In genomic region chr19:22975546-22976136, GRCh38 we compare ENCODE assay signal across 12 cellular contexts. TPM values are rescaled to one million over a fixed set of nuclear protein-coding genes. Genes with fewer than 3 reads are reported as not detected.
A peak's percentile ranks its signal among the peaks of the same experiment; 100 is the strongest.
DNase-seq lines count a peak whose midpoint lies in the region; ATAC-seq, FAIRE-seq and TF ChIP-seq lines count a peak whose summit lies in the region.
"Not testable (repeated sequence)": the region's sequence is repeated elsewhere in the genome, so short reads cannot be mapped to it uniquely, and the experiment has no call there.
"Had no signal": no experiment of that assay in that cellular context is flagged by ENCODE, and none has a peak within 500 bp of the region (broad histone marks: within the 10 kb centered on the region; RNA-seq: fewer than 3 reads in every experiment).

No MANE protein-coding gene starts in this region.

- H3K27ac ChIP-seq in HEK293 (ENCODE audit: extremely low read depth, low read depth, low read length); GM12878 (ENCODE audit: control insufficient read depth, insufficient read depth); coronary artery; endodermal cell (ENCODE audit: low read depth, low read length); subcutaneous abdominal adipose tissue (ENCODE audit: low read depth, low read length): not testable (repeated sequence)

- not testable (repeated sequence) for H3K79me2 ChIP-seq in GM12878 (ENCODE audit: control insufficient read depth, insufficient read depth, low read length)

- SMC1A ChIA-PET in GM12878 (lab: Charles Lee; ENCODE audit: uncharacterized antibody, unreplicated experiment), result not testable (repeated sequence)

- not testable (repeated sequence) for H3K36me3 Mint-ChIP-seq in endodermal cell (ENCODE audit: low read depth)

- peaks cover 76% of the 10 kb centered on the region for H3K9me3 Mint-ChIP-seq in endodermal cell

- not testable (repeated sequence) for TF ChIP-seq CTCF in HEK293 (tag by site-specific recombination; IDR thresholded peaks at IDR 0.05); GM12878 (IDR thresholded peaks at IDR 0.05 in 2 of 3, conservative IDR thresholded peaks at IDR 0.05 in 1 of 3; ENCODE audit: control insufficient read depth in 2 of 3, extremely low read depth in 1 of 3, insufficient read depth in 1 of 3, low read depth in 3 of 3, low read length in 3 of 3); coronary artery (IDR thresholded peaks at IDR 0.05); endodermal cell (conservative IDR thresholded peaks at IDR 0.05)

- not testable (repeated sequence) for H4K20me1 ChIP-seq in GM12878 (ENCODE audit: control insufficient read depth, insufficient read depth)

- DNase-seq in GM12878 (ENCODE audit: low read depth, low spot score); coronary artery (ENCODE audit: low spot score); endodermal cell: not testable (repeated sequence)

- in situ Hi-C loops in GM12878 (cut with MboI), result not testable (repeated sequence)

- TF ChIP-seq EP300 in GM12878 (IDR thresholded peaks at IDR 0.05; ENCODE audit: borderline replicate concordance in 1 of 2, control insufficient read depth in 1 of 2, low read depth in 2 of 2, low read length in 2 of 2), result not testable (repeated sequence)

- CTCF ChIA-PET in HEK293 (lab: Yijun Ruan, JAX), result interaction anchor here (0.7 kb wide), 1 partner anchor 35 kb away, joined by 3 read pairs; no protein-coding TSS in a partner anchor
- CTCF ChIA-PET in GM12878 (lab: Yijun Ruan, JAX), result not testable (repeated sequence)

- WGBS in GM12878 (ENCODE audit: insufficient coverage, insufficient replicate concordance, low lambda C conversion rate, missing lambda C conversion rate), result 0% methylated on average over 1 of the region's 1 CpG
- WGBS in endodermal cell (ENCODE audit: insufficient coverage in 1 of 2, insufficient read length in 1 of 2), 2 experiments, result 100% methylated on average over 1 of the region's 1 CpG; no CpG with 5 or more reads in 1 of the 2 experiments

- not testable (repeated sequence) for H3K4me3 Mint-ChIP-seq in endodermal cell

- not testable (repeated sequence) for ATAC-seq in GM12878

- intact Hi-C loops in GM12878 (cut with micrococcal nuclease; ENCODE audit: unreplicated experiment), result not testable (repeated sequence)

- not testable (repeated sequence) for H3K36me3 ChIP-seq in HEK293 (ENCODE audit: control insufficient read depth in 2 of 2, insufficient read depth in 1 of 2, low read length in 2 of 2); GM12878 (ENCODE audit: control insufficient read depth in 2 of 2, insufficient read depth in 2 of 2, low read length in 1 of 2); endodermal cell (ENCODE audit: control insufficient read depth, insufficient read depth, low read length)
- peaks cover 5 to 36% (median 12%) of the 10 kb centered on the region in 5 donors for H3K36me3 ChIP-seq in subcutaneous abdominal adipose tissue (ENCODE audit: control insufficient read depth in 5 of 5, insufficient read depth in 5 of 5, low read length in 5 of 5)

- H3K9ac ChIP-seq in GM12878 (ENCODE audit: control insufficient read depth, insufficient read depth, low read length); endodermal cell (ENCODE audit: extremely low read depth, low read length, poor library complexity, severe bottlenecking); subcutaneous abdominal adipose tissue (ENCODE audit: low read length in 5 of 5): not testable (repeated sequence)

- H3K4me3 ChIP-seq in HEK293 (ENCODE audit: low read depth, low read length); GM12878: not testable (repeated sequence)
- H3K4me3 ChIP-seq in coronary artery (peak overlapping the region; percentile 19), endodermal cell (ENCODE audit: low read length) (peak overlapping the region; percentile 56), subcutaneous abdominal adipose tissue (ENCODE audit: low read depth in 1 of 5, low read length in 5 of 5) (peak overlapping the region in 4 of 5 donors; percentile 14 to 60 (median 31))

- POLR2A ChIA-PET in HEK293 (lab: Yijun Ruan, JAX); GM12878 (lab: Charles Lee): not testable (repeated sequence)

- not testable (repeated sequence) for FAIRE-seq in GM12878 (lab: Jason Lieb, UNC)

- RAD21 ChIA-PET in GM12878 (lab: Charles Lee; ENCODE audit: unreplicated experiment), result not testable (repeated sequence)

- not testable (repeated sequence) for H3K9me3 ChIP-seq in HEK293 (ENCODE audit: control insufficient read depth, insufficient read depth, low read depth, low read length); GM12878 (replicated peaks; ENCODE audit: control insufficient read depth, insufficient read depth, low read length)
- H3K9me3 ChIP-seq in endodermal cell (ENCODE audit: control insufficient read depth, low read length), result peaks cover 81% of the 10 kb centered on the region
- H3K9me3 ChIP-seq in subcutaneous abdominal adipose tissue (ENCODE audit: control insufficient read depth in 5 of 5, low read length in 5 of 5), result peaks cover 30 to 74% (median 58%) of the 10 kb centered on the region in 5 donors

- not testable (repeated sequence) for BruUV-seq in GM12878 (replicated peaks; lab: Mats Ljungman, UMichigan)

- not testable (repeated sequence) for H3K4me1 ChIP-seq in HEK293 (ENCODE audit: control insufficient read depth, insufficient read depth, low read length); GM12878 (ENCODE audit: control insufficient read depth, insufficient read depth, low read length); endodermal cell (ENCODE audit: control insufficient read depth, insufficient read depth, low read length); subcutaneous abdominal adipose tissue (ENCODE audit: control insufficient read depth in 5 of 5, insufficient read depth in 5 of 5, low read length in 5 of 5)

- TF ChIP-seq RAD21 in GM12878 (IDR thresholded peaks at IDR 0.05; ENCODE audit: insufficient read depth, low read depth, low read length), result not testable (repeated sequence)

- not testable (repeated sequence) for H2AFZ ChIP-seq in GM12878 (ENCODE audit: control insufficient read depth, low read depth, low read length)

- not testable (repeated sequence) for H3K4me1 Mint-ChIP-seq in endodermal cell

- H3K4me2 ChIP-seq in GM12878 (ENCODE audit: control insufficient read depth, insufficient read depth), result not testable (repeated sequence)

- not testable (repeated sequence) for H3K27me3 Mint-ChIP-seq in endodermal cell (ENCODE audit: insufficient read depth)

- H3K27ac Mint-ChIP-seq in endodermal cell, result not testable (repeated sequence)

- H3K27me3 ChIP-seq in GM12878 (replicated peaks in 1 of 2; ENCODE audit: control insufficient read depth in 2 of 2, insufficient read depth in 2 of 2, low read length in 1 of 2); endodermal cell (ENCODE audit: control insufficient read depth, insufficient read depth, low read length, poor library complexity, severe bottlenecking); subcutaneous abdominal adipose tissue (ENCODE audit: control insufficient read depth in 5 of 5, insufficient read depth in 4 of 5, low read length in 5 of 5): not testable (repeated sequence)

- TF ChIP-seq POLR2A in GM12878 (IDR thresholded peaks at IDR 0.05; ENCODE audit: low read depth, low read length), result not testable (repeated sequence)

TF ChIP-seq in HEK293, 187 proteins besides CTCF, POLR2A, EP300 and RAD21:
- peak; percentile 62 for TF ChIP-seq SETDB1 (IDR thresholded peaks at IDR 0.05; ENCODE audit: insufficient read length, low read length)
- TF ChIP-seq ZNF274 (IDR thresholded peaks at IDR 0.05; ENCODE audit: low read length), result peak; percentile 48
- TF ChIP-seq ZNF274 (tag by site-specific recombination; IDR thresholded peaks at IDR 0.05; ENCODE audit: borderline replicate concordance), result peak; percentile 51; the same call in 1 of the 2 replicates

TF ChIP-seq in GM12878, 131 proteins besides CTCF, POLR2A, EP300 and RAD21:
- TF ChIP-seq ZNF274 (IDR thresholded peaks at IDR 0.05; ENCODE audit: insufficient read depth, insufficient read length), result peak; percentile 41

RNA-seq across cellular contexts. Expression of gene ZNF728, which starts 27.3 kb away (rescaled TPM):
- not detected in 2 replicates for total RNA-seq in GM12878 (2013; cell fraction: nucleolus; rRNA removed)
- total RNA-seq in GM12878 (2014; rRNA removed), result not detected in 2 replicates
- not detected in 2 replicates for total RNA-seq in GM12878 (2014; rRNA removed; fragmentation: Illumina TruSeq; extraction: Trizol)
- not detected in 2 replicates for total RNA-seq in GM12878 (2021)
- polyA plus RNA-seq in GM12878 (2011; ENCODE audit: low read depth), result not detected
- polyA plus RNA-seq in GM12878 (2011; rRNA removed), result not detected in 2 replicates
- polyA plus RNA-seq in GM12878 (2011; cell fraction: cytosol; rRNA removed), result not detected in 2 replicates
- not detected in 2 replicates for polyA plus RNA-seq in GM12878 (2011; cell fraction: nucleus; rRNA removed)
- not detected in 2 replicates for polyA plus RNA-seq in GM12878 (2012)
- not detected in 2 replicates for polyA plus RNA-seq in GM12878 (2014; fragmentation: Illumina TruSeq; extraction: Trizol)
- polyA plus RNA-seq in GM12878 (2014; fragmentation: Nextera tagmentation; extraction: Ambion mirVana), result not detected
- polyA plus RNA-seq in GM12878 (2014; rRNA removed), result not detected in 2 replicates
- not detected for polyA plus RNA-seq in GM12878 (2016; fragmentation: Nextera tagmentation; extraction: Ambion mirVana)
- not detected in 2 replicates for polyA minus RNA-seq in GM12878 (2011; rRNA and poly(A)+ RNA removed)
- not detected in 2 replicates for polyA minus RNA-seq in GM12878 (2011; cell fraction: cytosol; rRNA and poly(A)+ RNA removed)
- polyA minus RNA-seq in GM12878 (2011; cell fraction: nucleus; rRNA and poly(A)+ RNA removed), result not detected in 2 replicates
- not detected for total RNA-seq in endodermal cell
- polyA plus RNA-seq in endodermal cell (2013, experiment 1 of 2), result not detected
- polyA plus RNA-seq in endodermal cell (2013, experiment 2 of 2), result not detected
- total RNA-seq: A673; CD4-positive, alpha-beta memory T cell; CD4-positive, CD25-positive, alpha-beta regulatory T cell; CD8-positive, alpha-beta memory T cell; G401 had no signal
- polyA plus RNA-seq: AG04450; CD14-positive monocyte; CD4-positive, alpha-beta memory T cell; CD4-positive, CD25-positive, alpha-beta regulatory T cell; CD8-positive, alpha-beta memory T cell had no signal
